16 cellular contexts compared by ENCODE assay signal in the genomic region with DNA sequence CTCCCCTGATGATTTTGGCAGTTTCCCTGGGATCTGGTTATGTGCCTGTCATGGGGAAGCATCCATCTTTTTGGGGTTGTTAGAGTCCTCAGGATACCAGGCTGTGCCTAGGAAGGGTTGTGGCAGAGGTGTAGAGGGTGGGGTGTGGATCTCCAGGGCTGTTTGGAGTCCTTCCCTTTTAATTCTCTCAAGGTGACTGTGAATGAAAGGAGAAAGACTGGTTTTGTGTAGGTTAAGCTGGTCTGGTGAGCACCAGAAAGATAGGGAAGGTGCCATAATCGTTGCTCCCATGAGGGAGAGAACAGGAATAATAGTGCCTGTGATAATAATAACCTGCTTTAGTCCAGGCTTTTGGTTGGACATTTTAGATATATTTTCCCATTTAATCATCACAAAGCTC. TPM values are rescaled to one million over a fixed set of nuclear protein-coding genes. Genes with fewer than 3 reads are reported as not detected.
DNase-seq lines count a peak whose midpoint lies in the region; ATAC-seq, FAIRE-seq and TF ChIP-seq lines count a peak whose summit lies in the region.
"Had no signal": no experiment of that assay in that cellular context is flagged by ENCODE, and none has a peak within 500 bp of the region (broad histone marks: within the 10 kb centered on the region; RNA-seq: fewer than 3 reads in every experiment).

No MANE protein-coding gene starts in this region.

- H3K36me3 Mint-ChIP-seq in astrocyte (ENCODE audit: low read depth, unreplicated experiment) (peaks cover 2% of the 10 kb centered on the region), neural progenitor cell (peaks cover 39% of the 10 kb centered on the region)

- FAIRE-seq in astrocyte (lab: Jason Lieb, UNC) = no peak
- FAIRE-seq: GM12878, H1, HepG2, HTR-8/SVneo had no signal

- H3K27ac Mint-ChIP-seq in astrocyte (ENCODE audit: unreplicated experiment) (peak overlapping the region; percentile 72), neural progenitor cell (no peak overlapping the region)
- H3K27ac Mint-ChIP-seq: CD14-positive monocyte had no signal

- no peak overlapping the region for H3K4me3 Mint-ChIP-seq in astrocyte (ENCODE audit: unreplicated experiment)
- peak overlapping the region; percentile 10 for H3K4me3 Mint-ChIP-seq in neural progenitor cell
- H3K4me3 Mint-ChIP-seq: CD14-positive monocyte had no signal

- no peaks in the 10 kb centered on the region for H3K27me3 ChIP-seq in astrocyte (ENCODE audit: insufficient read depth, low read length)
- H3K27me3 ChIP-seq in neural progenitor cell = no peaks in the 10 kb centered on the region
- H3K27me3 ChIP-seq: BE2C had no signal

- H3K4me3 ChIP-seq in astrocyte (ENCODE audit: insufficient read depth, low read depth, low read length) (no peak overlapping the region), neural progenitor cell (no peak overlapping the region)
- H3K4me3 ChIP-seq: A549, GM12878, HAP-1 had no signal

- no peak for DNase-seq in astrocyte (ENCODE audit: low read depth)
- DNase-seq in neural progenitor cell (ENCODE audit: low spot score) = no peak
- DNase-seq in amniotic stem cell (lab: John Stamatoyannopoulos, UW) = no peak
- DNase-seq in GOT3 (lab: John Stamatoyannopoulos, UW) = no peak
- DNase-seq: BE2C, Calu3, DMS79 had no signal

- H3F3A ChIP-seq in neural progenitor cell (ENCODE audit: low read depth) = no peaks in the 10 kb centered on the region

- H3K79me2 ChIP-seq in astrocyte (ENCODE audit: insufficient read depth, low read length) = peaks cover 94% of the 10 kb centered on the region
- peaks cover 100% of the 10 kb centered on the region for H3K79me2 ChIP-seq in neural progenitor cell (ENCODE audit: low read depth)

- no peaks in the 10 kb centered on the region for H3K9me3 Mint-ChIP-seq in astrocyte (ENCODE audit: unreplicated experiment)
- peaks cover 28% of the 10 kb centered on the region for H3K9me3 Mint-ChIP-seq in neural progenitor cell

- ATAC-seq in esophagus mucosa (peak; percentile 78), GM18498 (IDR thresholded peaks at IDR 0.05; ENCODE audit: unreplicated experiment) (no peak)
- ATAC-seq: A549, GM12878, HepG2 had no signal

- peaks cover 14% of the 10 kb centered on the region for H3K4me1 ChIP-seq in astrocyte (ENCODE audit: insufficient read depth, low read length)
- peaks cover 26% of the 10 kb centered on the region for H3K4me1 ChIP-seq in neural progenitor cell
- H3K4me1 ChIP-seq: BE2C had no signal

- H2AFZ ChIP-seq in astrocyte (ENCODE audit: low read depth, low read length) = no peak overlapping the region
- no peak overlapping the region for H2AFZ ChIP-seq in neural progenitor cell (replicated peaks)

- H3K27me3 Mint-ChIP-seq in astrocyte (ENCODE audit: low read depth, unreplicated experiment) (no peaks in the 10 kb centered on the region), neural progenitor cell (ENCODE audit: insufficient read depth, low read depth) (no peaks in the 10 kb centered on the region)

- TF ChIP-seq CTCF in astrocyte (IDR thresholded peaks at IDR 0.05; ENCODE audit: insufficient read depth, low read depth, low read length) = no peak
- no peak for TF ChIP-seq CTCF in neural progenitor cell (IDR thresholded peaks at IDR 0.05)

- peaks cover 33% of the 10 kb centered on the region for H3K4me1 Mint-ChIP-seq in astrocyte (ENCODE audit: low read depth, unreplicated experiment)
- peaks cover 6% of the 10 kb centered on the region for H3K4me1 Mint-ChIP-seq in neural progenitor cell

- H4K20me1 ChIP-seq in astrocyte (ENCODE audit: insufficient read depth, low read length) = peaks cover 82% of the 10 kb centered on the region
- peaks cover 89% of the 10 kb centered on the region for H4K20me1 ChIP-seq in neural progenitor cell (ENCODE audit: low read depth)

- H3K4me2 ChIP-seq in astrocyte (ENCODE audit: low read length) (no peak overlapping the region), neural progenitor cell (no peak overlapping the region)
- H3K4me2 ChIP-seq: A549 had no signal

- no peaks in the 10 kb centered on the region for H3K9me3 ChIP-seq in astrocyte (ENCODE audit: insufficient read depth, low read depth, low read length)
- H3K9me3 ChIP-seq in neural progenitor cell (ENCODE audit: low read depth) = no peaks in the 10 kb centered on the region
- H3K9me3 ChIP-seq: A549, BE2C, HAP-1 had no signal

- no peaks in the 10 kb centered on the region for H3K36me3 ChIP-seq in astrocyte (ENCODE audit: insufficient read depth, low read length)
- H3K36me3 ChIP-seq in neural progenitor cell = no peaks in the 10 kb centered on the region
- H3K36me3 ChIP-seq: BE2C had no signal

- no peak overlapping the region for H3K9ac ChIP-seq in astrocyte (ENCODE audit: low read length)
- H3K9ac ChIP-seq in neural progenitor cell = no peak overlapping the region

- no peak overlapping the region for H3K27ac ChIP-seq in astrocyte (ENCODE audit: low read depth, low read length)
- H3K27ac ChIP-seq in neural progenitor cell = no peak overlapping the region
- H3K27ac ChIP-seq: A549 had no signal

RNA-seq across cellular contexts. Expression of gene MAP2K4, which starts 7.0 kb away (rescaled TPM):
- total RNA-seq in astrocyte (37.5 and 42.5 TPM in 2 replicates), esophagus mucosa (29.7 TPM), neural progenitor cell (ENCODE audit: low replicate concordance) (57.0 and 61.9 TPM in 2 replicates)

RNA-seq across cellular contexts. Expression of gene ZNF18, which starts 30.4 kb away (rescaled TPM):
- total RNA-seq in astrocyte = 8.3 and 9.9 TPM in 2 replicates
- 6.1 TPM for total RNA-seq in esophagus mucosa
- 10.8 and 15.9 TPM in 2 replicates for total RNA-seq in neural progenitor cell (ENCODE audit: low replicate concordance)
